26 cellular contexts compared by ENCODE assay signal in genomic region chr18:13229021-13229671, GRCh38. TPM values are rescaled to one million over a fixed set of nuclear protein-coding genes. Genes with fewer than 3 reads are reported as not detected.
"Had no signal": no experiment of that assay in that cellular context is flagged by ENCODE, and none has a peak within 500 bp of the region (broad histone marks: within the 10 kb centered on the region; RNA-seq: fewer than 3 reads in every experiment).

No MANE protein-coding gene starts in this region.

- H3K4me2 ChIP-seq: KMS-11, SK-N-SH had no signal

- H3K9ac ChIP-seq: KMS-11, SK-N-SH had no signal

- H3K27ac ChIP-seq: breast epithelium, KMS-11, SJCRH30, WERI-Rb-1 had no signal

- H3K4me1 ChIP-seq: SJCRH30 had no signal

- ATAC-seq: activated CD4-positive, alpha-beta T cell treated with anti-CD3 and anti-CD28 coated beads for 36 hours; activated T-helper 17 cell treated with anti-CD3 and anti-CD28 coated beads, Interleukin-2, amount 50 U/mL, for 72 hours had no signal

- H3K27me3 ChIP-seq: breast epithelium, MG63, SJCRH30 had no signal

- H3K9me3 ChIP-seq: breast epithelium, MG63, SJCRH30, SK-N-SH had no signal

- H3K36me3 ChIP-seq: breast epithelium, MG63, SJCRH30, WERI-Rb-1 had no signal

- DNase-seq: activated CD4-positive, alpha-beta T cell treated with anti-CD3 and anti-CD28 coated beads for 36 hours; activated CD4-positive, alpha-beta T cell treated with anti-CD3 and anti-CD28 coated beads, Interleukin-2, amount 50 U/mL, for 1 hour; activated gamma-delta T cell; activated naive CD4-positive, alpha-beta T cell treated with anti-CD3 and anti-CD28 coated beads for 36 hours; activated naive CD8-positive, alpha-beta T cell treated with anti-CD3 and anti-CD28 coated beads, Interleukin-2, amount 10 ng/mL, durations not matched to agents 7 days and 5 days; activated T-cell treated with anti-CD3 and anti-CD28 coated beads for 4 hours; aorta; MG63; MV-4-11; NCI-H1092 treated with DMSO at 0.1 percent for 48 hours; NCI-H1417 treated with DMSO at 0.1 percent for 48 hours; NCI-H1694; NCI-H2029; NCI-H2107; NCI-H2171 treated with DMSO at 0.1 percent for 48 hours; NCI-H226; NCI-H526 treated with DMSO at 0.1 percent for 48 hours; NCI-H82; SJCRH30; SK-N-SH; T-helper 1 cell; WERI-Rb-1 had no signal

- H3K4me3 ChIP-seq: breast epithelium, MG63, SJCRH30 had no signal

RNA-seq across cellular contexts. Expression of gene LDLRAD4, which starts 10.6 kb away (rescaled TPM):
- total RNA-seq: NCI-H460 had no signal
